Comparison of ENCODE assay signal across 32 cellular contexts in genomic region chr2:238912916-238913875, GRCh38.
DNase-seq lines count a peak whose midpoint lies in the region; ATAC-seq, FAIRE-seq and TF ChIP-seq lines count a peak whose summit lies in the region.
"Had no signal": no experiment of that assay in that cellular context is flagged by ENCODE, and none has a peak within 500 bp of the region (broad histone marks: within the 10 kb centered on the region; RNA-seq: fewer than 3 reads in every experiment).

No MANE protein-coding gene starts in this region.

- peaks cover 8% of the 10 kb centered on the region for H3K9me3 ChIP-seq in left ventricle myocardium inferior (replicated peaks)
- peaks cover 3% of the 10 kb centered on the region for H3K9me3 ChIP-seq in astrocyte (ENCODE audit: insufficient read depth, low read depth, low read length)
- no peaks in the 10 kb centered on the region for H3K9me3 ChIP-seq in neural progenitor cell (ENCODE audit: low read depth)
- H3K9me3 ChIP-seq in vagina: no peaks in the 10 kb centered on the region
- H3K9me3 ChIP-seq: esophagus squamous epithelium, lower lobe of right lung, thoracic aorta had no signal

- ATAC-seq in GM18520 (IDR thresholded peaks at IDR 0.05; ENCODE audit: unreplicated experiment) (no peak), HG03159 (IDR thresholded peaks at IDR 0.05; ENCODE audit: unreplicated experiment) (no peak)
- ATAC-seq: lower lobe of right lung; naive thymus-derived CD8-positive, alpha-beta T cell; WTC11 had no signal

- H3K27ac ChIP-seq in left ventricle myocardium inferior (replicated peaks) (no peak overlapping the region), astrocyte (ENCODE audit: low read depth, low read length) (no peak overlapping the region), neural progenitor cell (no peak overlapping the region), vagina (peak overlapping the region; percentile 26)
- H3K27ac ChIP-seq: esophagus squamous epithelium, heart right ventricle, HL-60, lower lobe of right lung, SK-N-MC, thoracic aorta had no signal

- H3K36me3 Mint-ChIP-seq in astrocyte (ENCODE audit: low read depth, unreplicated experiment) (peaks cover 3% of the 10 kb centered on the region), neural progenitor cell (peaks cover 2% of the 10 kb centered on the region)
- H3K36me3 Mint-ChIP-seq: CD4-positive, alpha-beta memory T cell; naive thymus-derived CD8-positive, alpha-beta T cell; WTC11 had no signal

- H3K36me3 ChIP-seq in left ventricle myocardium inferior (no peaks in the 10 kb centered on the region), astrocyte (ENCODE audit: insufficient read depth, low read length) (peaks cover 3% of the 10 kb centered on the region), neural progenitor cell (no peaks in the 10 kb centered on the region), vagina (no peaks in the 10 kb centered on the region)
- H3K36me3 ChIP-seq: esophagus squamous epithelium, heart right ventricle, lower lobe of right lung, thoracic aorta had no signal

- H3K4me3 ChIP-seq in left ventricle myocardium inferior (no peak overlapping the region), astrocyte (ENCODE audit: insufficient read depth, low read depth, low read length) (no peak overlapping the region), neural progenitor cell (no peak overlapping the region), vagina (no peak overlapping the region)
- H3K4me3 ChIP-seq: esophagus squamous epithelium, heart right ventricle, lower lobe of right lung, SK-N-MC, skin epidermis, thoracic aorta had no signal

- peak; percentile 70 for DNase-seq in cardiac septum (ENCODE audit: low spot score)
- DNase-seq in left ventricle myocardium inferior: no peak
- no peak for DNase-seq in astrocyte (ENCODE audit: low read depth)
- no peak for DNase-seq in neural progenitor cell (ENCODE audit: low spot score)
- DNase-seq in vagina (ENCODE audit: extremely low spot score in 2 of 2): no peak
- no peak for DNase-seq in NCI-H748 (lab: John Stamatoyannopoulos, UW; ENCODE audit: unreplicated experiment)
- DNase-seq: activated CD4-positive, alpha-beta T cell treated with anti-CD3 and anti-CD28 coated beads, Interleukin-2, amount 10 ng/mL, durations not matched to agents 7 days and 5 days; activated T-cell treated with anti-CD3 and anti-CD28 coated beads, Interleukin-2, amount 50 U/mL, for 24 hours; CD4-positive, alpha-beta memory T cell; DMS 273 treated with DMSO at 0.1 percent for 48 hours; esophagus squamous epithelium; foreskin melanocyte; heart right ventricle; Karpas-422; lower lobe of right lung; naive thymus-derived CD8-positive, alpha-beta T cell; NCI-H1436; NCI-H2081; NCI-H446; NCI-H82; RPMI8226; stimulated activated naive CD4-positive, alpha-beta T cell treated with Interleukin-2 at 50 U/mL for 16 hours had no signal

- H3K4me3 Mint-ChIP-seq in astrocyte (ENCODE audit: unreplicated experiment): no peak overlapping the region
- no peak overlapping the region for H3K4me3 Mint-ChIP-seq in neural progenitor cell
- H3K4me3 Mint-ChIP-seq: activated CD4-positive, alpha-beta T cell treated with anti-CD3 and anti-CD28 coated beads, Interleukin-2, amount 10 ng/mL, durations not matched to agents 7 days and 5 days; activated T-cell treated with anti-CD3 and anti-CD28 coated beads, Interleukin-2, amount 50 U/mL, for 24 hours; CD4-positive, alpha-beta memory T cell; central memory CD8-positive, alpha-beta T cell; naive thymus-derived CD8-positive, alpha-beta T cell; WTC11 had no signal

- intact Hi-C loops in cardiac septum (cut with DNase I) (no loop called here), left ventricle myocardium inferior (cut with micrococcal nuclease) (no loop called here), vagina (cut with DNase I) (no loop called here)

- H4K20me1 ChIP-seq in astrocyte (ENCODE audit: insufficient read depth, low read length) (peaks cover 5% of the 10 kb centered on the region), neural progenitor cell (ENCODE audit: low read depth) (no peaks in the 10 kb centered on the region)

- H3K9me3 Mint-ChIP-seq in astrocyte (ENCODE audit: unreplicated experiment) (peaks cover 6% of the 10 kb centered on the region), neural progenitor cell (peaks cover 3% of the 10 kb centered on the region)
- H3K9me3 Mint-ChIP-seq: activated T-cell treated with anti-CD3 and anti-CD28 coated beads, Interleukin-2, amount 50 U/mL, for 24 hours; central memory CD8-positive, alpha-beta T cell; naive thymus-derived CD8-positive, alpha-beta T cell had no signal

- H3K79me2 ChIP-seq in astrocyte (ENCODE audit: insufficient read depth, low read length): peaks cover 2% of the 10 kb centered on the region
- no peaks in the 10 kb centered on the region for H3K79me2 ChIP-seq in neural progenitor cell (ENCODE audit: low read depth)

- H3K27me3 ChIP-seq in left ventricle myocardium inferior (ENCODE audit: low read depth) (peaks cover 24% of the 10 kb centered on the region), astrocyte (ENCODE audit: insufficient read depth, low read length) (no peaks in the 10 kb centered on the region), neural progenitor cell (no peaks in the 10 kb centered on the region), vagina (no peaks in the 10 kb centered on the region)

- TF ChIP-seq CTCF in left ventricle myocardium inferior (IDR thresholded peaks at IDR 0.05; ENCODE audit: borderline replicate concordance) (no peak), astrocyte (IDR thresholded peaks at IDR 0.05; ENCODE audit: insufficient read depth, low read depth, low read length) (no peak), neural progenitor cell (IDR thresholded peaks at IDR 0.05) (no peak), vagina (IDR thresholded peaks at IDR 0.05) (no peak)

- FAIRE-seq in astrocyte (lab: Jason Lieb, UNC): no peak
- FAIRE-seq: GM19239, keratinocyte had no signal

- no peak for TF ChIP-seq POLR2A in vagina (IDR thresholded peaks at IDR 0.05)

- H3K27me3 Mint-ChIP-seq in astrocyte (ENCODE audit: low read depth, unreplicated experiment): no peaks in the 10 kb centered on the region
- H3K27me3 Mint-ChIP-seq in neural progenitor cell (ENCODE audit: insufficient read depth, low read depth): peaks cover 10% of the 10 kb centered on the region
- H3K27me3 Mint-ChIP-seq: activated CD4-positive, alpha-beta T cell treated with anti-CD3 and anti-CD28 coated beads, Interleukin-2, amount 10 ng/mL, durations not matched to agents 7 days and 5 days had no signal

- H3K4me1 Mint-ChIP-seq in astrocyte (ENCODE audit: low read depth, unreplicated experiment) (peaks cover 8% of the 10 kb centered on the region), neural progenitor cell (peaks cover 21% of the 10 kb centered on the region)
- H3K4me1 Mint-ChIP-seq: activated CD4-positive, alpha-beta T cell treated with anti-CD3 and anti-CD28 coated beads, Interleukin-2, amount 10 ng/mL, durations not matched to agents 7 days and 5 days; CD4-positive, alpha-beta memory T cell; central memory CD8-positive, alpha-beta T cell; naive thymus-derived CD8-positive, alpha-beta T cell had no signal

- peaks cover 4% of the 10 kb centered on the region for H3F3A ChIP-seq in neural progenitor cell (ENCODE audit: low read depth)

- H3K9ac ChIP-seq in astrocyte (ENCODE audit: low read length): no peak overlapping the region
- H3K9ac ChIP-seq in neural progenitor cell: no peak overlapping the region

- H2AFZ ChIP-seq in astrocyte (ENCODE audit: low read depth, low read length) (no peak overlapping the region), neural progenitor cell (replicated peaks) (no peak overlapping the region)

- H3K4me2 ChIP-seq in astrocyte (ENCODE audit: low read length): no peak overlapping the region
- no peak overlapping the region for H3K4me2 ChIP-seq in neural progenitor cell

- H3K27ac Mint-ChIP-seq in astrocyte (ENCODE audit: unreplicated experiment) (peak overlapping the region; percentile 41), neural progenitor cell (peak overlapping the region; percentile 92)
- H3K27ac Mint-ChIP-seq: activated CD4-positive, alpha-beta T cell treated with anti-CD3 and anti-CD28 coated beads, Interleukin-2, amount 10 ng/mL, durations not matched to agents 7 days and 5 days; activated T-cell treated with anti-CD3 and anti-CD28 coated beads, Interleukin-2, amount 50 U/mL, for 24 hours; CD4-positive, alpha-beta memory T cell; WTC11 had no signal

- H3K4me1 ChIP-seq in left ventricle myocardium inferior (peaks cover 4% of the 10 kb centered on the region), astrocyte (ENCODE audit: insufficient read depth, low read length) (peaks cover 18% of the 10 kb centered on the region), neural progenitor cell (peaks cover 7% of the 10 kb centered on the region), vagina (peaks cover 14% of the 10 kb centered on the region)
- H3K4me1 ChIP-seq: heart right ventricle, lower lobe of right lung had no signal
